Comparison of ENCODE assay signal across 19 cellular contexts in the genomic region with DNA sequence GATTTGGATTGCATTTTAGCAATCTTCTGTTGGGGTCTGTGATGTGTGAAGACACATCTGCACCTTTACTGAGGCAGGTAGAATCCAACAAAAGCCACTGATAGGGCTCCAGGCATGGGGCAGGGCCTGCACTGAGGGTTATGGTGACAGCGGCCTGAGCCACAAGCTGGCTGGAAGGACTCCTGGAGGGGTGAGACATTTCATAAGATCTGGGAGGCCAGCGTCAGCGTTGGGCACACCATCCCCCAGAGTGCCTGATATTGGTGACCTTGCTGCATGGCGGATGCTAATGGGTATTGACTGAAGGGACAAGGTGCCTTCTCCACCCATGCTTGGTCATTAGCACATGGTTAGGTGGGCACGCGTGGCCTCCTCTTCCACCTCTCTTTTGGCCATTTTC.
A peak's percentile ranks its signal among the peaks of the same experiment; 100 is the strongest.
DNase-seq lines count a peak whose midpoint lies in the region; ATAC-seq and TF ChIP-seq lines count a peak whose summit lies in the region.
"Had no signal": no experiment of that assay in that cellular context is flagged by ENCODE, and none has a peak within 500 bp of the region (broad histone marks: within the 10 kb centered on the region; RNA-seq: fewer than 3 reads in every experiment).

No MANE protein-coding gene starts in this region.

- TF ChIP-seq CTCF in OCI-LY1 (IDR thresholded peaks at IDR 0.05; ENCODE audit: low read length) (no peak), esophagus muscularis mucosa (IDR thresholded peaks at IDR 0.05) (no peak), left ventricle myocardium inferior (IDR thresholded peaks at IDR 0.05; ENCODE audit: borderline replicate concordance) (no peak), sigmoid colon (IDR thresholded peaks at IDR 0.05) (no peak), suprapubic skin (IDR thresholded peaks at IDR 0.05) (no peak)

- H3K9ac ChIP-seq in OCI-LY1 (ENCODE audit: low read length): no peak overlapping the region

- peaks cover 4% of the 10 kb centered on the region for H3K27me3 Mint-ChIP-seq in activated T-cell treated with anti-CD3 and anti-CD28 coated beads, Interleukin-2, amount 50 U/mL, for 24 hours
- H3K27me3 Mint-ChIP-seq in activated CD4-positive, alpha-beta T cell treated with anti-CD3 and anti-CD28 coated beads for 36 hours: peaks cover 2% of the 10 kb centered on the region

- peaks cover 70% of the 10 kb centered on the region for H3K4me1 ChIP-seq in OCI-LY1 (ENCODE audit: insufficient read depth, low read length, severe bottlenecking)
- H3K4me1 ChIP-seq in esophagus muscularis mucosa: peaks cover 66 to 100% (median 78%) of the 10 kb centered on the region in 4 donors
- peaks cover 99% of the 10 kb centered on the region for H3K4me1 ChIP-seq in left ventricle myocardium inferior
- peaks cover 0 to 88% (median 76%) of the 10 kb centered on the region in 4 donors for H3K4me1 ChIP-seq in sigmoid colon
- H3K4me1 ChIP-seq in suprapubic skin: no peaks in the 10 kb centered on the region

- H3K9me3 Mint-ChIP-seq in activated T-cell treated with anti-CD3 and anti-CD28 coated beads, Interleukin-2, amount 50 U/mL, for 24 hours: no peaks in the 10 kb centered on the region
- no peaks in the 10 kb centered on the region for H3K9me3 Mint-ChIP-seq in activated CD4-positive, alpha-beta T cell treated with anti-CD3 and anti-CD28 coated beads for 36 hours (ENCODE audit: low read depth)
- H3K9me3 Mint-ChIP-seq: H9, HFFc6 had no signal

- CTCF ChIA-PET in activated CD4-positive, alpha-beta T cell treated with anti-CD3 and anti-CD28 coated beads for 36 hours (lab: Charles Lee): no interaction called here

- H3K27ac Mint-ChIP-seq in activated T-cell treated with anti-CD3 and anti-CD28 coated beads, Interleukin-2, amount 50 U/mL, for 24 hours: no peak overlapping the region
- H3K27ac Mint-ChIP-seq in activated CD4-positive, alpha-beta T cell treated with anti-CD3 and anti-CD28 coated beads for 36 hours: no peak overlapping the region
- H3K27ac Mint-ChIP-seq: CD4-positive, alpha-beta memory T cell; H9; HFFc6 had no signal

- WGBS in esophagus muscularis mucosa: 98% methylated on average over 6 of the region's 6 CpGs
- 95 to 96% methylated on average over 6 of the region's 6 CpGs for WGBS in sigmoid colon, 2 donors
- WGBS in suprapubic skin: 92% methylated on average over 6 of the region's 6 CpGs

- H2AFZ ChIP-seq in OCI-LY1 (ENCODE audit: low read length): no peak overlapping the region

- H3K9me2 ChIP-seq in OCI-LY1 (ENCODE audit: low read depth, low read length): no peaks in the 10 kb centered on the region

- H3K4me3 Mint-ChIP-seq in activated T-cell treated with anti-CD3 and anti-CD28 coated beads, Interleukin-2, amount 50 U/mL, for 24 hours: no peak overlapping the region
- H3K4me3 Mint-ChIP-seq in activated CD4-positive, alpha-beta T cell treated with anti-CD3 and anti-CD28 coated beads for 36 hours: no peak overlapping the region
- H3K4me3 Mint-ChIP-seq: CD4-positive, alpha-beta memory T cell; H9; HFFc6 had no signal

- H3K9me3 ChIP-seq in OCI-LY1 (ENCODE audit: low read length): no peaks in the 10 kb centered on the region
- H3K9me3 ChIP-seq in esophagus muscularis mucosa: no peaks in the 10 kb centered on the region
- no peaks in the 10 kb centered on the region for H3K9me3 ChIP-seq in left ventricle myocardium inferior (replicated peaks)
- no peaks in the 10 kb centered on the region for H3K9me3 ChIP-seq in sigmoid colon
- no peaks in the 10 kb centered on the region for H3K9me3 ChIP-seq in suprapubic skin
- H3K9me3 ChIP-seq: SJSA1 had no signal

- no peaks in the 10 kb centered on the region for H3F3A ChIP-seq in OCI-LY1 (ENCODE audit: insufficient read depth, low read length)

- H3K4me3 ChIP-seq in OCI-LY1 (ENCODE audit: low read depth, low read length, poor library complexity, severe bottlenecking) (no peak overlapping the region), esophagus muscularis mucosa (no peak overlapping the region), left ventricle myocardium inferior (no peak overlapping the region), sigmoid colon (no peak overlapping the region), suprapubic skin (no peak overlapping the region)
- H3K4me3 ChIP-seq: SJSA1 had no signal

- TF ChIP-seq EP300 in esophagus muscularis mucosa (IDR thresholded peaks at IDR 0.05): no peak
- TF ChIP-seq EP300 in sigmoid colon (IDR thresholded peaks at IDR 0.05): no peak
- TF ChIP-seq EP300 in suprapubic skin (IDR thresholded peaks at IDR 0.05): no peak

- H3K79me2 ChIP-seq in OCI-LY1 (ENCODE audit: insufficient read depth, low read length): no peaks in the 10 kb centered on the region

- no peaks in the 10 kb centered on the region for H4K20me1 ChIP-seq in OCI-LY1 (ENCODE audit: insufficient read depth, low read length)

- H3K36me3 ChIP-seq in OCI-LY1 (ENCODE audit: insufficient read depth, low read length) (no peaks in the 10 kb centered on the region), esophagus muscularis mucosa (no peaks in the 10 kb centered on the region), left ventricle myocardium inferior (no peaks in the 10 kb centered on the region), sigmoid colon (no peaks in the 10 kb centered on the region), suprapubic skin (no peaks in the 10 kb centered on the region)
- H3K36me3 ChIP-seq: SJSA1 had no signal

- no peaks in the 10 kb centered on the region for H3K36me3 Mint-ChIP-seq in activated T-cell treated with anti-CD3 and anti-CD28 coated beads, Interleukin-2, amount 50 U/mL, for 24 hours (ENCODE audit: low read depth)
- H3K36me3 Mint-ChIP-seq in activated CD4-positive, alpha-beta T cell treated with anti-CD3 and anti-CD28 coated beads for 36 hours (ENCODE audit: low read depth): no peaks in the 10 kb centered on the region
- H3K36me3 Mint-ChIP-seq: CD4-positive, alpha-beta memory T cell had no signal

- no peak for TF ChIP-seq POLR2A in esophagus muscularis mucosa (IDR thresholded peaks at IDR 0.05; ENCODE audit: low read depth)
- TF ChIP-seq POLR2A in sigmoid colon (IDR thresholded peaks at IDR 0.05): no peak
- no peak for TF ChIP-seq POLR2A in suprapubic skin (IDR thresholded peaks at IDR 0.05)

- no peaks in the 10 kb centered on the region for H3K4me1 Mint-ChIP-seq in activated T-cell treated with anti-CD3 and anti-CD28 coated beads, Interleukin-2, amount 50 U/mL, for 24 hours (ENCODE audit: low read depth)
- peaks cover 3% of the 10 kb centered on the region for H3K4me1 Mint-ChIP-seq in activated CD4-positive, alpha-beta T cell treated with anti-CD3 and anti-CD28 coated beads for 36 hours
- H3K4me1 Mint-ChIP-seq: CD4-positive, alpha-beta memory T cell had no signal

- intact Hi-C loops in esophagus muscularis mucosa (cut with DNase I): no loop called here
- intact Hi-C loops in left ventricle myocardium inferior (cut with micrococcal nuclease): no loop called here
- intact Hi-C loops in sigmoid colon (cut with DNase I): no loop called here
- intact Hi-C loops in activated CD4-positive, alpha-beta T cell treated with anti-CD3 and anti-CD28 coated beads for 36 hours (cut with DNase I, micrococcal nuclease): no loop called here

- peak overlapping the region; percentile 5 for H3K27ac ChIP-seq in OCI-LY1 (ENCODE audit: low read depth, low read length, poor library complexity, severe bottlenecking)
- peak overlapping the region; percentile 17 to 86 (median 78) for H3K27ac ChIP-seq in esophagus muscularis mucosa (replicated peaks in 1 of 4)
- peak overlapping the region; percentile 89 for H3K27ac ChIP-seq in left ventricle myocardium inferior (replicated peaks)
- peak overlapping the region; percentile 58 to 92 (median 80) for H3K27ac ChIP-seq in sigmoid colon
- no peak overlapping the region for H3K27ac ChIP-seq in suprapubic skin
- H3K27ac ChIP-seq: SJSA1 had no signal

- no peak for ATAC-seq in activated CD4-positive, alpha-beta T cell treated with anti-CD3 and anti-CD28 coated beads for 36 hours
- ATAC-seq: Panc1 had no signal

- H3K4me2 ChIP-seq in OCI-LY1 (ENCODE audit: low read length): no peak overlapping the region

- POLR2A ChIA-PET in activated CD4-positive, alpha-beta T cell treated with anti-CD3 and anti-CD28 coated beads for 36 hours (lab: Charles Lee): no interaction called here

- no peaks in the 10 kb centered on the region for H3K27me3 ChIP-seq in OCI-LY1 (ENCODE audit: insufficient read depth, low read length)
- no peaks in the 10 kb centered on the region for H3K27me3 ChIP-seq in esophagus muscularis mucosa
- H3K27me3 ChIP-seq in left ventricle myocardium inferior (ENCODE audit: low read depth): no peaks in the 10 kb centered on the region
- no peaks in the 10 kb centered on the region for H3K27me3 ChIP-seq in sigmoid colon
- H3K27me3 ChIP-seq in suprapubic skin: no peaks in the 10 kb centered on the region
- H3K27me3 ChIP-seq: SJSA1 had no signal

- DNase-seq in esophagus muscularis mucosa (ENCODE audit: extremely low spot score) (no peak), left ventricle myocardium inferior (no peak), sigmoid colon (no peak), suprapubic skin (ENCODE audit: low spot score in 2 of 2) (no peak)
- DNase-seq in activated T-cell treated with anti-CD3 and anti-CD28 coated beads, Interleukin-2, amount 50 U/mL, for 24 hours: no peak
- DNase-seq in activated CD4-positive, alpha-beta T cell treated with anti-CD3 and anti-CD28 coated beads for 36 hours: no peak
- DNase-seq: CD4-positive, alpha-beta memory T cell; DMS153; H9; HFFc6; KG1; NCI-H1092; NCI-H1436; NCI-H187 treated with DMSO at 0.1 percent for 48 hours; NCI-H2107; NK-92 treated with Interleukin-12 subunit alpha and Interleukin-12 subunit beta, amount 100 ng/mL, for 24 hours had no signal
